Comparison of ENCODE assay signal across 17 cellular contexts in genomic region chr17:29042026-29042678, GRCh38. TPM values are rescaled to one million over a fixed set of nuclear protein-coding genes. Genes with fewer than 3 reads are reported as not detected.
A peak's percentile ranks its signal among the peaks of the same experiment; 100 is the strongest.
DNase-seq lines count a peak whose midpoint lies in the region; ATAC-seq, FAIRE-seq and TF ChIP-seq lines count a peak whose summit lies in the region.
"Had no signal": no experiment of that assay in that cellular context is flagged by ENCODE, and none has a peak within 500 bp of the region (broad histone marks: within the 10 kb centered on the region; RNA-seq: fewer than 3 reads in every experiment).

No MANE protein-coding gene starts in this region.

- no peaks in the 10 kb centered on the region for H3K36me3 ChIP-seq in ACC112 (ENCODE audit: insufficient read depth, low read length)
- no peaks in the 10 kb centered on the region for H3K36me3 ChIP-seq in MG63
- H3K36me3 ChIP-seq in effector memory CD4-positive, alpha-beta T cell (ENCODE audit: control insufficient read depth, insufficient read depth, low read length), result no peaks in the 10 kb centered on the region
- no peaks in the 10 kb centered on the region for H3K36me3 ChIP-seq in left lung
- H3K36me3 ChIP-seq: heart right ventricle, thoracic aorta had no signal

- no peak for TF ChIP-seq CTCF in chondrocyte (IDR thresholded peaks at IDR 0.05)
- TF ChIP-seq CTCF in nephron progenitor cell (IDR thresholded peaks at IDR 0.05), result no peak
- TF ChIP-seq CTCF in left lung (IDR thresholded peaks at IDR 0.05), result no peak

- no peaks in the 10 kb centered on the region for H3K9me3 Mint-ChIP-seq in chondrocyte (ENCODE audit: low read depth)
- no peaks in the 10 kb centered on the region for H3K9me3 Mint-ChIP-seq in nephron progenitor cell
- H3K9me3 Mint-ChIP-seq: neural crest cell had no signal

- H3K4me1 Mint-ChIP-seq in chondrocyte (ENCODE audit: low read depth) (peaks cover 33% of the 10 kb centered on the region), nephron progenitor cell (peaks cover 29% of the 10 kb centered on the region)

- intact Hi-C loops in left lung (cut with DNase I), result no loop called here

- H3K27me3 ChIP-seq in ACC112 (ENCODE audit: insufficient read depth, low read length) (peaks cover 25% of the 10 kb centered on the region), MG63 (no peaks in the 10 kb centered on the region), left lung (peaks cover 0 to 16% of the 10 kb centered on the region in 2 donors)
- H3K27me3 ChIP-seq in effector memory CD4-positive, alpha-beta T cell (replicated peaks; ENCODE audit: control insufficient read depth, insufficient read depth, low read length, poor library complexity, severe bottlenecking), result no peaks in the 10 kb centered on the region

- no peak for FAIRE-seq in RCC 7860 (lab: Jason Lieb, UNC)

- H3K27me3 Mint-ChIP-seq in chondrocyte (ENCODE audit: low read depth) (no peaks in the 10 kb centered on the region), nephron progenitor cell (ENCODE audit: low read depth, poor library complexity) (peaks cover 24% of the 10 kb centered on the region)
- H3K27me3 Mint-ChIP-seq: activated naive CD8-positive, alpha-beta T cell had no signal

- H3K27ac Mint-ChIP-seq in chondrocyte (ENCODE audit: unreplicated experiment), result peak overlapping the region; percentile 70
- peak overlapping the region; percentile 44 for H3K27ac Mint-ChIP-seq in nephron progenitor cell
- H3K27ac Mint-ChIP-seq: activated naive CD8-positive, alpha-beta T cell had no signal

- H3K27ac ChIP-seq in ACC112 (ENCODE audit: low read depth, low read length) (no peak overlapping the region), left lung (peak overlapping the region in 1 of 2 donors; percentile 71)
- no peak overlapping the region for H3K27ac ChIP-seq in effector memory CD4-positive, alpha-beta T cell (ENCODE audit: insufficient read depth, low read length, poor library complexity, severe bottlenecking)
- H3K27ac ChIP-seq: epithelial cell of prostate had no signal

- DNase-seq in MG63 (no peak), chondrocyte (ENCODE audit: low spot score) (no peak), nephron progenitor cell (no peak), left lung (no peak), RCC 7860 (ENCODE audit: low spot score) (no peak)
- DNase-seq in effector memory CD4-positive, alpha-beta T cell, result no peak
- DNase-seq: activated CD4-positive, alpha-beta T cell treated with anti-CD3 and anti-CD28 coated beads for 1 hour; NCI-H1048 had no signal

- H3K9me3 ChIP-seq in MG63, result no peaks in the 10 kb centered on the region
- no peaks in the 10 kb centered on the region for H3K9me3 ChIP-seq in effector memory CD4-positive, alpha-beta T cell (ENCODE audit: control insufficient read depth, low read length)
- H3K9me3 ChIP-seq in left lung, result no peaks in the 10 kb centered on the region
- H3K9me3 ChIP-seq: heart right ventricle, thoracic aorta had no signal

- H3K36me3 Mint-ChIP-seq in chondrocyte (ENCODE audit: low read depth), result no peaks in the 10 kb centered on the region
- H3K36me3 Mint-ChIP-seq in nephron progenitor cell (ENCODE audit: low read depth), result no peaks in the 10 kb centered on the region
- H3K36me3 Mint-ChIP-seq: activated naive CD8-positive, alpha-beta T cell had no signal

- no peak overlapping the region for H3K4me3 Mint-ChIP-seq in chondrocyte (ENCODE audit: unreplicated experiment)
- H3K4me3 Mint-ChIP-seq in nephron progenitor cell, result no peak overlapping the region
- H3K4me3 Mint-ChIP-seq: activated naive CD8-positive, alpha-beta T cell; neural crest cell had no signal

- ATAC-seq in left lung (no peak), GM18519 (IDR thresholded peaks at IDR 0.05; ENCODE audit: low FRiP score, unreplicated experiment) (no peak)

- H2AFZ ChIP-seq in ACC112 (ENCODE audit: low read length, unreplicated experiment), result peak overlapping the region; percentile 71

- H3K79me2 ChIP-seq in ACC112 (ENCODE audit: control insufficient read depth, insufficient read depth, low read length, unreplicated experiment), result no peaks in the 10 kb centered on the region

- H3K4me1 ChIP-seq in ACC112 (ENCODE audit: control insufficient read depth, insufficient read depth, low read length, unreplicated experiment) (peaks cover 24% of the 10 kb centered on the region), left lung (peaks cover 6 to 15% of the 10 kb centered on the region in 2 donors)
- H3K4me1 ChIP-seq in effector memory CD4-positive, alpha-beta T cell (ENCODE audit: control insufficient read depth, insufficient read depth, low read length, poor library complexity, severe bottlenecking), result no peaks in the 10 kb centered on the region

- H3K4me3 ChIP-seq in ACC112 (ENCODE audit: low read depth, low read length), result peak overlapping the region; percentile 60
- peak overlapping the region; percentile 37 for H3K4me3 ChIP-seq in MG63
- H3K4me3 ChIP-seq in effector memory CD4-positive, alpha-beta T cell (ENCODE audit: insufficient read depth, low read depth, low read length, poor library complexity, severe bottlenecking), result no peak overlapping the region
- H3K4me3 ChIP-seq in left lung, result no peak overlapping the region
- H3K4me3 ChIP-seq: heart right ventricle, thoracic aorta had no signal

RNA-seq across cellular contexts. Expression of gene PIPOX, which starts 0.8 kb away (rescaled TPM):
- 0.69 and 1.6 TPM in 2 replicates for total RNA-seq in MG63 (2014; rRNA removed; shearing (Covaris generic); ENCODE audit: low replicate concordance)
- 1.5 to 2.3 TPM (median 2.2 TPM) in 3 replicates for total RNA-seq in chondrocyte
- 1 to 10 TPM; 1.1 to 1.3 TPM for total RNA-seq in left lung

RNA-seq across cellular contexts. Expression of gene SEZ6, which starts 36.3 kb away (rescaled TPM):
- total RNA-seq in MG63 (2014; rRNA removed; shearing (Covaris generic); ENCODE audit: low replicate concordance), result not detected in 2 replicates
- total RNA-seq in chondrocyte, result 0.35 to 0.46 TPM in 2 of 3 replicates, not detected in the other
- under 1 TPM in 1 of 2 donors, not detected in 1; 0.09 TPM for total RNA-seq in left lung
- total RNA-seq: heart right ventricle; HT-29; T-helper 1 cell treated with Interleukin-12 subunit alpha and Interleukin-12 subunit beta and Interleukin-4 antibody, amounts not matched to agents 30 ng/mL and 1 ng/mL, for 36 hours; thoracic aorta had no signal

Comparison
In these comparisons a context has a peak if more than half of its experiments do, and no peak if none do; other contexts are left out.
1. H3K4me3 ChIP-seq: peak in ACC112 (single experiment) and MG63 (single experiment); none in effector memory CD4-positive, alpha-beta T cell (single experiment) and left lung (0 of 2).